In the genomic region with DNA sequence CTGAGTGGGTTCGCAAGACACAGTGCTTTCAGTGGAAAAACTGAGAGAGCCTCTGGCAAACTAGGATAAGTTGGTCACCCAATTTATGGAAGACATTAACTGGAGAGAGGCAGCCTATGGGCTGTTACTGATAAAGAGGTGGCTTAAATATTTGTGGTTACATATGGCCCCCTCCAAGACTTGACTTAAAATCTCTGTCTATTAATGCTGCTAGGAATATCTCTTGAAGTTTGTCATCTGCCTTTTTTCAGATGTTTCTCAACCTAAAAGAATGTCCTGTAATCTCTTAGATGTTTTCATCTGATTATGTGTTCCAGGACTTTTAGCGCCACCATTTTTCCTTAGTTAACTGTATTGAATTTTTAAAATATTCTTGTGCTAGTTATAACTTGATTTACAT, we compare ENCODE assay signal across 19 cellular contexts.
"Had no signal": no experiment of that assay in that cellular context is flagged by ENCODE, and none has a peak within 500 bp of the region (broad histone marks: within the 10 kb centered on the region; RNA-seq: fewer than 3 reads in every experiment).

No MANE protein-coding gene starts in this region.

- H3K27ac Mint-ChIP-seq: activated T-helper 2 cell treated with anti-CD3 and anti-CD28 coated beads, Interferon-gamma antibody, Interleukin-2, Interleukin-4, amounts not matched to agents 10 μg/mL and 5 μg/mL and 100 μg/mL, durations not matched to agents 14 hours and 24 hours and 36 hours; dendritic cell treated with granulocyte-macrophage colony-stimulating factor and Interleukin-4, amounts not matched to agents 40 ng/mL and 50 ng/mL, for 4 days; neural progenitor cell; stimulated activated effector memory CD8-positive, alpha-beta T cell treated with anti-CD3 and anti-CD28 coated beads, Interleukin-12 subunit alpha, Interleukin-12 subunit beta, amount 100 ng/mL, for 72 hours had no signal

- H3K4me1 ChIP-seq: gastrocnemius medialis, neural progenitor cell, parathyroid adenoma, sigmoid colon, thyroid gland had no signal

- H3K9me3 ChIP-seq: gastrocnemius medialis, sigmoid colon, thyroid gland had no signal

- H2AFZ ChIP-seq: neural progenitor cell, parathyroid adenoma had no signal

- H3K4me3 Mint-ChIP-seq: activated naive CD4-positive, alpha-beta T cell treated with anti-CD3 and anti-CD28 coated beads, Interleukin-2, amount 50 U/mL, for 24 hours; dendritic cell treated with granulocyte-macrophage colony-stimulating factor and Interleukin-4, amounts not matched to agents 40 ng/mL and 50 ng/mL, for 4 days; neural progenitor cell; stimulated activated effector memory CD8-positive, alpha-beta T cell treated with anti-CD3 and anti-CD28 coated beads, Interleukin-12 subunit alpha, Interleukin-12 subunit beta, amount 100 ng/mL, for 72 hours; T-cell had no signal

- H3K4me2 ChIP-seq: neural progenitor cell had no signal

- H3K27ac ChIP-seq: gastrocnemius medialis, neural progenitor cell, parathyroid adenoma, sigmoid colon, thyroid gland had no signal

- H3K4me1 Mint-ChIP-seq: stimulated activated effector memory CD8-positive, alpha-beta T cell treated with anti-CD3 and anti-CD28 coated beads, Interleukin-12 subunit alpha, Interleukin-12 subunit beta, amount 100 ng/mL, for 72 hours had no signal

- H3K27me3 Mint-ChIP-seq: activated naive CD4-positive, alpha-beta T cell treated with anti-CD3 and anti-CD28 coated beads, Interleukin-2, amount 50 U/mL, for 24 hours; dendritic cell treated with granulocyte-macrophage colony-stimulating factor and Interleukin-4, amounts not matched to agents 40 ng/mL and 50 ng/mL, for 4 days; T-cell had no signal

- ATAC-seq: activated CD4-positive, CD25-positive, alpha-beta regulatory T cell treated with anti-CD3 and anti-CD28 coated beads, Interleukin-2, amount 50 U/mL, for 24 hours; gastrocnemius medialis; left lobe of liver; stimulated activated effector memory CD8-positive, alpha-beta T cell treated with anti-CD3 and anti-CD28 coated beads, Interleukin-12 subunit alpha, Interleukin-12 subunit beta, amount 100 ng/mL, for 72 hours; T-cell had no signal

- DNase-seq: activated CD4-positive, alpha-beta T cell treated with anti-CD3 and anti-CD28 coated beads, Interleukin-2, amount 50 U/mL, for 4 hours; amniotic stem cell; effector memory CD4-positive, alpha-beta T cell; gastrocnemius medialis; sigmoid colon; stimulated activated CD4-positive, alpha-beta T cell treated with anti-CD3 and anti-CD28 coated beads, Interleukin-12 subunit alpha, Interleukin-12 subunit beta, amount 100 ng/mL, for 4 hours; stimulated activated CD4-positive, alpha-beta T cell treated with anti-CD3 and anti-CD28 coated beads, Interleukin-2, amount 100 ng/mL, for 24 hours; T-cell; T-helper 9 cell; thyroid gland had no signal

- FAIRE-seq: keratinocyte had no signal

- H3K27me3 ChIP-seq: gastrocnemius medialis, neural progenitor cell, sigmoid colon, thyroid gland had no signal

- H3K9me3 Mint-ChIP-seq: activated T-helper 2 cell treated with anti-CD3 and anti-CD28 coated beads, Interferon-gamma antibody, Interleukin-2, Interleukin-4, amounts not matched to agents 10 μg/mL and 5 μg/mL and 100 μg/mL, durations not matched to agents 14 hours and 24 hours and 36 hours; dendritic cell treated with granulocyte-macrophage colony-stimulating factor and Interleukin-4, amounts not matched to agents 40 ng/mL and 50 ng/mL, for 4 days; neural progenitor cell; stimulated activated effector memory CD8-positive, alpha-beta T cell treated with anti-CD3 and anti-CD28 coated beads, Interleukin-12 subunit alpha, Interleukin-12 subunit beta, amount 100 ng/mL, for 72 hours; T-cell had no signal

- H3K9ac ChIP-seq: neural progenitor cell, parathyroid adenoma had no signal

- H3K79me2 ChIP-seq: parathyroid adenoma had no signal

- H3K4me3 ChIP-seq: gastrocnemius medialis, neural progenitor cell, sigmoid colon, thyroid gland had no signal
